32 cellular contexts compared by ENCODE assay signal in genomic region chr1:60956520-60956919, GRCh38.
"Had no signal": no experiment of that assay in that cellular context is flagged by ENCODE, and none has a peak within 500 bp of the region (broad histone marks: within the 10 kb centered on the region; RNA-seq: fewer than 3 reads in every experiment).

No MANE protein-coding gene starts in this region.

- H3K9me3 ChIP-seq: esophagus squamous epithelium had no signal

- H3K36me3 Mint-ChIP-seq: activated naive CD4-positive, alpha-beta T cell treated with anti-CD3 and anti-CD28 coated beads, Interleukin-2, amount 10 ng/mL, durations not matched to agents 7 days and 5 days; activated naive CD4-positive, alpha-beta T cell treated with anti-CD3 and anti-CD28 coated beads, Interleukin-2, amount 50 U/mL, for 72 hours; activated naive CD8-positive, alpha-beta T cell treated with anti-CD3 and anti-CD28 coated beads, Interleukin-2, amount 10 ng/mL, durations not matched to agents 7 days and 5 days had no signal

- H3K9me3 Mint-ChIP-seq: activated CD4-positive, alpha-beta memory T cell treated with anti-CD3 and anti-CD28 coated beads, Interleukin-2, amount 10 ng/mL, durations not matched to agents 7 days and 5 days; activated CD4-positive, alpha-beta T cell treated with anti-CD3 and anti-CD28 coated beads, Interleukin-2, amount 10 ng/mL, durations not matched to agents 7 days and 5 days; activated naive CD4-positive, alpha-beta T cell treated with anti-CD3 and anti-CD28 coated beads, Interleukin-2, amount 10 ng/mL, durations not matched to agents 7 days and 5 days; activated naive CD8-positive, alpha-beta T cell treated with anti-CD3 and anti-CD28 coated beads, Interleukin-2, amount 10 ng/mL, durations not matched to agents 7 days and 5 days; activated T-cell treated with anti-CD3 and anti-CD28 coated beads, Interleukin-2, amount 50 U/mL, for 24 hours; effector memory CD8-positive, alpha-beta T cell; T-helper 2 cell treated with Interferon-gamma antibody and Interleukin-4, amounts not matched to agents 5 μg/mL and 100 μg/mL, for 36 hours had no signal

- FAIRE-seq: astrocyte, colon had no signal

- DNase-seq: activated CD4-positive, alpha-beta memory T cell treated with anti-CD3 and anti-CD28 coated beads, Interleukin-2, amount 10 ng/mL, durations not matched to agents 7 days and 5 days; activated CD4-positive, alpha-beta T cell treated with anti-CD3 and anti-CD28 coated beads for 36 hours; activated CD4-positive, alpha-beta T cell treated with anti-CD3 and anti-CD28 coated beads, Interleukin-2, amount 10 ng/mL, durations not matched to agents 7 days and 5 days; activated CD4-positive, alpha-beta T cell treated with anti-CD3 and anti-CD28 coated beads, Interleukin-2, amount 50 U/mL, for 4 hours; activated CD4-positive, CD25-positive, alpha-beta regulatory T cell; activated CD4-positive, CD25-positive, alpha-beta regulatory T cell treated with anti-CD3 and anti-CD28 coated beads, Interleukin-2, amount 50 U/mL, for 72 hours; activated CD8-positive, alpha-beta memory T cell treated with anti-CD3 and anti-CD28 coated beads, Interleukin-2, amount 50 U/mL, for 48 hours; activated gamma-delta T cell; activated naive CD4-positive, alpha-beta T cell; activated naive CD4-positive, alpha-beta T cell treated with anti-CD3 and anti-CD28 coated beads, Interleukin-2, amount 10 ng/mL, durations not matched to agents 7 days and 5 days; activated naive CD8-positive, alpha-beta T cell treated with anti-CD3 and anti-CD28 coated beads, Interleukin-2, amount 10 ng/mL, durations not matched to agents 7 days and 5 days; activated T-cell treated with anti-CD3 and anti-CD28 coated beads for 4 hours; activated T-cell treated with anti-CD3 and anti-CD28 coated beads, Interleukin-2, amount 50 U/mL, for 24 hours; activated T-cell treated with anti-CD3 and anti-CD28 coated beads, Interleukin-2, amount 50 U/mL, for 72 hours; amniotic stem cell; caudate nucleus; cortex of kidney; dermis blood vessel endothelial cell; effector CD4-positive, alpha-beta T cell; effector memory CD8-positive, alpha-beta T cell; esophagus squamous epithelium; foreskin melanocyte; heart right ventricle; T-helper 1 cell; T-helper 17 cell; T1000 had no signal

- ATAC-seq: activated CD4-positive, alpha-beta T cell treated with anti-CD3 and anti-CD28 coated beads for 36 hours; activated naive CD4-positive, alpha-beta T cell treated with anti-CD3 and anti-CD28 coated beads, Interleukin-2, amount 50 U/mL, for 72 hours; activated T-cell treated with anti-CD3 and anti-CD28 coated beads, Interleukin-2, amount 50 U/mL, for 72 hours; effector memory CD8-positive, alpha-beta T cell; gastroesophageal sphincter; heart right ventricle; T-helper 17 cell had no signal

- H3K4me1 ChIP-seq: esophagus squamous epithelium, gastroesophageal sphincter had no signal

- H3K27ac ChIP-seq: epithelial cell of prostate, esophagus squamous epithelium, gastroesophageal sphincter, heart right ventricle had no signal

- H3K27ac Mint-ChIP-seq: activated CD4-positive, alpha-beta memory T cell treated with anti-CD3 and anti-CD28 coated beads, Interleukin-2, amount 10 ng/mL, durations not matched to agents 7 days and 5 days; activated CD4-positive, alpha-beta T cell treated with anti-CD3 and anti-CD28 coated beads for 36 hours; activated CD4-positive, alpha-beta T cell treated with anti-CD3 and anti-CD28 coated beads, Interleukin-2, amount 10 ng/mL, durations not matched to agents 7 days and 5 days; activated naive CD4-positive, alpha-beta T cell treated with anti-CD3 and anti-CD28 coated beads, Interleukin-2, amount 10 ng/mL, durations not matched to agents 7 days and 5 days; activated naive CD4-positive, alpha-beta T cell treated with anti-CD3 and anti-CD28 coated beads, Interleukin-2, amount 50 U/mL, for 72 hours; activated naive CD8-positive, alpha-beta T cell treated with anti-CD3 and anti-CD28 coated beads, Interleukin-2, amount 10 ng/mL, durations not matched to agents 7 days and 5 days; activated T-cell treated with anti-CD3 and anti-CD28 coated beads, Interleukin-2, amount 50 U/mL, for 24 hours; activated T-cell treated with anti-CD3 and anti-CD28 coated beads, Interleukin-2, amount 50 U/mL, for 72 hours; effector memory CD8-positive, alpha-beta T cell; T-helper 17 cell; T-helper 2 cell treated with Interferon-gamma antibody and Interleukin-4, amounts not matched to agents 5 μg/mL and 100 μg/mL, for 36 hours had no signal

- H3K4me3 ChIP-seq: esophagus squamous epithelium, gastroesophageal sphincter, heart right ventricle had no signal

- H3K4me1 Mint-ChIP-seq: activated CD4-positive, alpha-beta memory T cell treated with anti-CD3 and anti-CD28 coated beads, Interleukin-2, amount 10 ng/mL, durations not matched to agents 7 days and 5 days; activated CD4-positive, alpha-beta T cell treated with anti-CD3 and anti-CD28 coated beads for 36 hours; activated CD4-positive, alpha-beta T cell treated with anti-CD3 and anti-CD28 coated beads, Interleukin-2, amount 10 ng/mL, durations not matched to agents 7 days and 5 days; activated naive CD4-positive, alpha-beta T cell treated with anti-CD3 and anti-CD28 coated beads, Interleukin-2, amount 10 ng/mL, durations not matched to agents 7 days and 5 days; T-helper 17 cell had no signal

- H3K27me3 ChIP-seq: gastroesophageal sphincter, heart right ventricle had no signal

- H3K4me3 Mint-ChIP-seq: activated CD4-positive, alpha-beta memory T cell treated with anti-CD3 and anti-CD28 coated beads, Interleukin-2, amount 10 ng/mL, durations not matched to agents 7 days and 5 days; activated CD4-positive, alpha-beta T cell treated with anti-CD3 and anti-CD28 coated beads for 36 hours; activated CD4-positive, alpha-beta T cell treated with anti-CD3 and anti-CD28 coated beads, Interleukin-2, amount 10 ng/mL, durations not matched to agents 7 days and 5 days; activated naive CD4-positive, alpha-beta T cell treated with anti-CD3 and anti-CD28 coated beads, Interleukin-2, amount 10 ng/mL, durations not matched to agents 7 days and 5 days; activated naive CD8-positive, alpha-beta T cell treated with anti-CD3 and anti-CD28 coated beads, Interleukin-2, amount 10 ng/mL, durations not matched to agents 7 days and 5 days; activated T-cell treated with anti-CD3 and anti-CD28 coated beads, Interleukin-2, amount 50 U/mL, for 24 hours; activated T-cell treated with anti-CD3 and anti-CD28 coated beads, Interleukin-2, amount 50 U/mL, for 72 hours; effector memory CD8-positive, alpha-beta T cell; T-helper 17 cell; T-helper 2 cell treated with Interferon-gamma antibody and Interleukin-4, amounts not matched to agents 5 μg/mL and 100 μg/mL, for 36 hours had no signal

- H3K36me3 ChIP-seq: esophagus squamous epithelium, gastroesophageal sphincter, heart right ventricle had no signal
